In genomic region chr13:61316647-61317046, GRCh38 we compare ENCODE assay signal across 17 cellular contexts.
"Had no signal": no experiment of that assay in that cellular context is flagged by ENCODE, and none has a peak within 500 bp of the region (broad histone marks: within the 10 kb centered on the region; RNA-seq: fewer than 3 reads in every experiment).

No MANE protein-coding gene starts in this region.

- H3K9me3 Mint-ChIP-seq: nephron progenitor cell had no signal

- H3K27me3 ChIP-seq: adrenal gland, hepatocyte, left lung, spleen, upper lobe of right lung had no signal

- DNase-seq: activated CD4-positive, alpha-beta T cell treated with anti-CD3 and anti-CD28 coated beads for 36 hours; activated CD4-positive, alpha-beta T cell treated with anti-CD3 and anti-CD28 coated beads, Interleukin-2, amount 50 U/mL, for 48 hours; activated gamma-delta T cell treated with Interleukin-2 at 50 U/mL for 16 hours; adrenal gland; effector memory CD4-positive, alpha-beta T cell; left lung; mammary epithelial cell; nephron progenitor cell; retina; spleen; stimulated activated CD8-positive, alpha-beta memory T cell treated with anti-CD3 and anti-CD28 coated beads, Interleukin-4, amount 100 ng/mL, for 48 hours; stimulated activated naive CD4-positive, alpha-beta T cell; upper lobe of right lung had no signal

- H3K27me3 Mint-ChIP-seq: activated CD4-positive, alpha-beta T cell treated with anti-CD3 and anti-CD28 coated beads for 36 hours had no signal

- H3K36me3 Mint-ChIP-seq: activated naive CD4-positive, alpha-beta T cell treated with anti-CD3 and anti-CD28 coated beads, Interleukin-2, amount 50 U/mL, for 72 hours had no signal

- H3K27ac Mint-ChIP-seq: activated CD4-positive, alpha-beta T cell treated with anti-CD3 and anti-CD28 coated beads for 36 hours; activated naive CD4-positive, alpha-beta T cell treated with anti-CD3 and anti-CD28 coated beads, Interleukin-2, amount 50 U/mL, for 72 hours; activated T-helper 1 cell treated with anti-CD3 and anti-CD28 coated beads, Interleukin-12 subunit alpha, Interleukin-12 subunit beta, Interleukin-2, Interleukin-4 antibody, amounts not matched to agents 30 ng/mL and 10 ng/mL and 1 ng/mL, durations not matched to agents 14 hours and 24 hours and 36 hours; nephron progenitor cell; T-helper 2 cell treated with Interferon-gamma antibody and Interleukin-4, amounts not matched to agents 5 μg/mL and 100 μg/mL, for 36 hours had no signal

- H3K4me1 Mint-ChIP-seq: activated CD4-positive, alpha-beta T cell treated with anti-CD3 and anti-CD28 coated beads for 36 hours; nephron progenitor cell had no signal

- ATAC-seq: activated CD4-positive, alpha-beta T cell treated with anti-CD3 and anti-CD28 coated beads for 36 hours; activated naive CD4-positive, alpha-beta T cell treated with anti-CD3 and anti-CD28 coated beads, Interleukin-2, amount 50 U/mL, for 72 hours; left lung; upper lobe of right lung had no signal

- H3K4me3 ChIP-seq: adrenal gland, hepatocyte, left lung, spleen, upper lobe of right lung had no signal

- H3K36me3 ChIP-seq: adrenal gland, left lung, spleen, upper lobe of right lung had no signal

- H3K4me3 Mint-ChIP-seq: activated CD4-positive, alpha-beta T cell treated with anti-CD3 and anti-CD28 coated beads for 36 hours; activated T-helper 1 cell treated with anti-CD3 and anti-CD28 coated beads, Interleukin-12 subunit alpha, Interleukin-12 subunit beta, Interleukin-2, Interleukin-4 antibody, amounts not matched to agents 30 ng/mL and 10 ng/mL and 1 ng/mL, durations not matched to agents 14 hours and 24 hours and 36 hours; nephron progenitor cell; T-helper 2 cell treated with Interferon-gamma antibody and Interleukin-4, amounts not matched to agents 5 μg/mL and 100 μg/mL, for 36 hours had no signal
